ENCODE assay signal across 14 cellular contexts in genomic region chr1:198620198-198620597, GRCh38. TPM values are rescaled to one million over a fixed set of nuclear protein-coding genes. Genes with fewer than 3 reads are reported as not detected.
A peak's percentile ranks its signal among the peaks of the same experiment; 100 is the strongest.
DNase-seq lines count a peak whose midpoint lies in the region; ATAC-seq and TF ChIP-seq lines count a peak whose summit lies in the region.
"Had no signal": no experiment of that assay in that cellular context is flagged by ENCODE, and none has a peak within 500 bp of the region (broad histone marks: within the 10 kb centered on the region; RNA-seq: fewer than 3 reads in every experiment).

No MANE protein-coding gene starts in this region.

- H3K4me1 ChIP-seq in CD8-positive, alpha-beta memory T cell (ENCODE audit: insufficient read depth, low read length), result peaks cover 96% of the 10 kb centered on the region
- H3K4me1 ChIP-seq in endodermal cell (ENCODE audit: control insufficient read depth, insufficient read depth, low read length) (peaks cover 5% of the 10 kb centered on the region), gastroesophageal sphincter (no peaks in the 10 kb centered on the region)
- H3K4me1 ChIP-seq: esophagus squamous epithelium had no signal

- no peak for DNase-seq in CD8-positive, alpha-beta memory T cell
- no peak for DNase-seq in activated T-helper 2 cell treated with anti-CD3 and anti-CD28 coated beads, Interferon-gamma antibody, Interleukin-2, Interleukin-4, amounts not matched to agents 10 μg/mL and 5 μg/mL and 100 μg/mL, durations not matched to agents 14 hours and 24 hours and 36 hours (ENCODE audit: low spot score)
- DNase-seq in natural killer cell treated with Interleukin-12 subunit alpha and Interleukin-12 subunit beta and Interleukin-15 and Interleukin-18, amount 100 ng/mL, for 72 hours (ENCODE audit: low spot score), result no peak
- DNase-seq in endodermal cell, result no peak
- DNase-seq: esophagus squamous epithelium, NCI-H1092, NCI-H2171, SHP77 treated with DMSO at 0.1 percent for 48 hours had no signal

- no peak overlapping the region for H3K9ac ChIP-seq in endodermal cell (ENCODE audit: extremely low read depth, low read length, poor library complexity, severe bottlenecking)

- no peak for TF ChIP-seq EP300 in gastroesophageal sphincter (IDR thresholded peaks at IDR 0.05)

- no peak for ATAC-seq in natural killer cell treated with Interleukin-12 subunit alpha and Interleukin-12 subunit beta and Interleukin-15 and Interleukin-18, amount 100 ng/mL, for 72 hours
- ATAC-seq in HG02763 (IDR thresholded peaks at IDR 0.05; ENCODE audit: unreplicated experiment) (no peak), gastroesophageal sphincter (no peak)

- peak overlapping the region; percentile 52 for H3K4me3 ChIP-seq in CD8-positive, alpha-beta memory T cell (ENCODE audit: low read length)
- no peak overlapping the region for H3K4me3 ChIP-seq in endodermal cell (ENCODE audit: low read length)
- no peak overlapping the region for H3K4me3 ChIP-seq in gastroesophageal sphincter
- H3K4me3 ChIP-seq: esophagus squamous epithelium, tibial nerve had no signal

- WGBS in endodermal cell (ENCODE audit: insufficient coverage in 1 of 2, insufficient read length in 1 of 2), 2 experiments, result 94% methylated on average over 3 of the region's 3 CpGs; no CpG with 5 or more reads in 1 of the 2 experiments
- 80 to 87% methylated on average over 2 to 3 of the region's 3 CpGs for WGBS in gastroesophageal sphincter (ENCODE audit: low coverage in 1 of 2), 2 donors

- no peaks in the 10 kb centered on the region for H3K27me3 ChIP-seq in CD8-positive, alpha-beta memory T cell (ENCODE audit: insufficient read depth, low read length, poor library complexity, severe bottlenecking)
- H3K27me3 ChIP-seq in endodermal cell (ENCODE audit: control insufficient read depth, insufficient read depth, low read length, poor library complexity, severe bottlenecking), result no peaks in the 10 kb centered on the region
- no peaks in the 10 kb centered on the region for H3K27me3 ChIP-seq in gastroesophageal sphincter
- H3K27me3 ChIP-seq: esophagus squamous epithelium, tibial nerve had no signal

- TF ChIP-seq CTCF in endodermal cell (conservative IDR thresholded peaks at IDR 0.05), result no peak
- no peak for TF ChIP-seq CTCF in gastroesophageal sphincter (IDR thresholded peaks at IDR 0.05)

- CTCF ChIA-PET in CD8-positive, alpha-beta memory T cell (lab: Charles Lee), result interaction anchor here (1.2 to 5.4 kb wide), 16 partner anchors 10 to 101 kb away, joined by 3 to 58 read pairs (median 6); partner anchors contain the start of gene PTPRC

- no peaks in the 10 kb centered on the region for H3K36me3 ChIP-seq in CD8-positive, alpha-beta memory T cell (ENCODE audit: insufficient read depth, low read length)
- no peaks in the 10 kb centered on the region for H3K36me3 ChIP-seq in KOPT-K1 (ENCODE audit: insufficient read depth, low read length)
- no peaks in the 10 kb centered on the region for H3K36me3 ChIP-seq in endodermal cell (ENCODE audit: control insufficient read depth, insufficient read depth, low read length)
- H3K36me3 ChIP-seq in gastroesophageal sphincter, result no peaks in the 10 kb centered on the region
- H3K36me3 ChIP-seq: esophagus squamous epithelium, tibial nerve had no signal

- H3K36me3 Mint-ChIP-seq in CD8-positive, alpha-beta memory T cell, result no peaks in the 10 kb centered on the region
- H3K36me3 Mint-ChIP-seq in activated T-helper 2 cell treated with anti-CD3 and anti-CD28 coated beads, Interferon-gamma antibody, Interleukin-2, Interleukin-4, amounts not matched to agents 10 μg/mL and 5 μg/mL and 100 μg/mL, durations not matched to agents 14 hours and 24 hours and 36 hours (ENCODE audit: low read depth), result no peaks in the 10 kb centered on the region
- H3K36me3 Mint-ChIP-seq in natural killer cell treated with Interleukin-12 subunit alpha and Interleukin-12 subunit beta and Interleukin-15 and Interleukin-18, amount 100 ng/mL, for 72 hours, result no peaks in the 10 kb centered on the region
- no peaks in the 10 kb centered on the region for H3K36me3 Mint-ChIP-seq in endodermal cell (ENCODE audit: low read depth)

- no peaks in the 10 kb centered on the region for H3K9me3 Mint-ChIP-seq in CD8-positive, alpha-beta memory T cell
- no peaks in the 10 kb centered on the region for H3K9me3 Mint-ChIP-seq in activated T-helper 2 cell treated with anti-CD3 and anti-CD28 coated beads, Interferon-gamma antibody, Interleukin-2, Interleukin-4, amounts not matched to agents 10 μg/mL and 5 μg/mL and 100 μg/mL, durations not matched to agents 14 hours and 24 hours and 36 hours
- H3K9me3 Mint-ChIP-seq in natural killer cell treated with Interleukin-12 subunit alpha and Interleukin-12 subunit beta and Interleukin-15 and Interleukin-18, amount 100 ng/mL, for 72 hours, result no peaks in the 10 kb centered on the region
- H3K9me3 Mint-ChIP-seq in endodermal cell, result no peaks in the 10 kb centered on the region

- no peaks in the 10 kb centered on the region for H3K27me3 Mint-ChIP-seq in CD8-positive, alpha-beta memory T cell
- H3K27me3 Mint-ChIP-seq in activated T-helper 2 cell treated with anti-CD3 and anti-CD28 coated beads, Interferon-gamma antibody, Interleukin-2, Interleukin-4, amounts not matched to agents 10 μg/mL and 5 μg/mL and 100 μg/mL, durations not matched to agents 14 hours and 24 hours and 36 hours (ENCODE audit: low read depth), result no peaks in the 10 kb centered on the region
- no peaks in the 10 kb centered on the region for H3K27me3 Mint-ChIP-seq in natural killer cell treated with Interleukin-12 subunit alpha and Interleukin-12 subunit beta and Interleukin-15 and Interleukin-18, amount 100 ng/mL, for 72 hours
- H3K27me3 Mint-ChIP-seq in endodermal cell (ENCODE audit: insufficient read depth), result no peaks in the 10 kb centered on the region

- POLR2A ChIA-PET in CD8-positive, alpha-beta memory T cell (lab: Charles Lee), result interaction anchor here (0.7 to 7.4 kb wide), 5 partner anchors 10 to 52 kb away, joined by 3 to 78 read pairs (median 7); partner anchors contain the start of gene PTPRC

- peak overlapping the region; percentile 90 to 99 (median 95) for H3K27ac Mint-ChIP-seq in CD8-positive, alpha-beta memory T cell
- peak overlapping the region; percentile 98 for H3K27ac Mint-ChIP-seq in activated T-helper 2 cell treated with anti-CD3 and anti-CD28 coated beads, Interferon-gamma antibody, Interleukin-2, Interleukin-4, amounts not matched to agents 10 μg/mL and 5 μg/mL and 100 μg/mL, durations not matched to agents 14 hours and 24 hours and 36 hours
- H3K27ac Mint-ChIP-seq in natural killer cell treated with Interleukin-12 subunit alpha and Interleukin-12 subunit beta and Interleukin-15 and Interleukin-18, amount 100 ng/mL, for 72 hours, result peak overlapping the region; percentile 99 to 100
- H3K27ac Mint-ChIP-seq in endodermal cell, result no peak overlapping the region

- H3K4me3 Mint-ChIP-seq in CD8-positive, alpha-beta memory T cell, result peak overlapping the region; percentile 72 to 92 (median 80)
- H3K4me3 Mint-ChIP-seq in activated T-helper 2 cell treated with anti-CD3 and anti-CD28 coated beads, Interferon-gamma antibody, Interleukin-2, Interleukin-4, amounts not matched to agents 10 μg/mL and 5 μg/mL and 100 μg/mL, durations not matched to agents 14 hours and 24 hours and 36 hours (ENCODE audit: low read depth), result peak overlapping the region; percentile 53
- H3K4me3 Mint-ChIP-seq in natural killer cell treated with Interleukin-12 subunit alpha and Interleukin-12 subunit beta and Interleukin-15 and Interleukin-18, amount 100 ng/mL, for 72 hours, result peak overlapping the region; percentile 97
- no peak overlapping the region for H3K4me3 Mint-ChIP-seq in endodermal cell

- H3K4me1 Mint-ChIP-seq in CD8-positive, alpha-beta memory T cell, result peaks cover 84 to 100% (median 98%) of the 10 kb centered on the region in 3 donors
- H3K4me1 Mint-ChIP-seq in activated T-helper 2 cell treated with anti-CD3 and anti-CD28 coated beads, Interferon-gamma antibody, Interleukin-2, Interleukin-4, amounts not matched to agents 10 μg/mL and 5 μg/mL and 100 μg/mL, durations not matched to agents 14 hours and 24 hours and 36 hours (ENCODE audit: low read depth), result peaks cover 71% of the 10 kb centered on the region
- H3K4me1 Mint-ChIP-seq in natural killer cell treated with Interleukin-12 subunit alpha and Interleukin-12 subunit beta and Interleukin-15 and Interleukin-18, amount 100 ng/mL, for 72 hours (ENCODE audit: low read depth in 2 of 2), result peaks cover 63 to 86% of the 10 kb centered on the region in 2 donors
- H3K4me1 Mint-ChIP-seq in endodermal cell, result no peaks in the 10 kb centered on the region

- TF ChIP-seq POLR2A in gastroesophageal sphincter (IDR thresholded peaks at IDR 0.05), result no peak

- intact Hi-C loops in activated T-helper 2 cell treated with anti-CD3 and anti-CD28 coated beads, Interferon-gamma antibody, Interleukin-2, Interleukin-4, amounts not matched to agents 10 μg/mL and 5 μg/mL and 100 μg/mL, durations not matched to agents 14 hours and 24 hours and 36 hours (cut with micrococcal nuclease), result loop anchor here (2.0 to 5.0 kb wide), 2 partner anchors 37 to 453 kb away; no protein-coding TSS in a partner anchor

- peak overlapping the region; percentile 62 for H3K27ac ChIP-seq in CD8-positive, alpha-beta memory T cell (ENCODE audit: low read depth, low read length)
- H3K27ac ChIP-seq in KOPT-K1 (ENCODE audit: low read depth, low read length, poor library complexity, severe bottlenecking), result peak overlapping the region; percentile 96
- no peak overlapping the region for H3K27ac ChIP-seq in endodermal cell (ENCODE audit: low read depth, low read length)
- H3K27ac ChIP-seq in gastroesophageal sphincter, result no peak overlapping the region

- no peaks in the 10 kb centered on the region for H3K9me3 ChIP-seq in CD8-positive, alpha-beta memory T cell (ENCODE audit: low read length)
- H3K9me3 ChIP-seq in KOPT-K1 (ENCODE audit: insufficient read depth, low read length, poor library complexity, severe bottlenecking), result no peaks in the 10 kb centered on the region
- no peaks in the 10 kb centered on the region for H3K9me3 ChIP-seq in endodermal cell (ENCODE audit: control insufficient read depth, low read length)
- no peaks in the 10 kb centered on the region for H3K9me3 ChIP-seq in gastroesophageal sphincter
- H3K9me3 ChIP-seq: esophagus squamous epithelium, tibial nerve had no signal

RNA-seq across cellular contexts. Expression of gene PTPRC, which starts 18.6 kb away (rescaled TPM):
- 100 to 1,000 TPM; 311 to 319 TPM for total RNA-seq in CD8-positive, alpha-beta memory T cell
- polyA plus RNA-seq in CD8-positive, alpha-beta memory T cell, result 1,381 TPM
- total RNA-seq in activated T-helper 2 cell treated with anti-CD3 and anti-CD28 coated beads, Interferon-gamma antibody, Interleukin-2, Interleukin-4, amounts not matched to agents 10 μg/mL and 5 μg/mL and 100 μg/mL, durations not matched to agents 14 hours and 24 hours and 36 hours, result 321 and 333 TPM in 2 replicates
- total RNA-seq in natural killer cell treated with Interleukin-12 subunit alpha and Interleukin-12 subunit beta and Interleukin-15 and Interleukin-18, amount 100 ng/mL, for 72 hours, result 100 to 1,000 TPM; 334 to 761 TPM
- under 1 TPM in 1 of 2 donors, not detected in 1; 0.11 TPM for total RNA-seq in endodermal cell
- polyA plus RNA-seq in endodermal cell (2013, experiment 1 of 2), result not detected
- polyA plus RNA-seq in endodermal cell (2013, experiment 2 of 2), result not detected
- total RNA-seq in gastroesophageal sphincter, result 10 to 100 TPM in 2 of 4 donors, 1 to 10 TPM in 2; 5.0 to 31.9 (median 12.9) TPM
- total RNA-seq: G401, pulmonary artery endothelial cell had no signal

Comparison
In these comparisons a context has a peak if more than half of its experiments do, and no peak if none do; other contexts are left out.
1. H3K27ac ChIP-seq: peak in CD8-positive, alpha-beta memory T cell (single experiment) and KOPT-K1 (single experiment); none in endodermal cell (single experiment) and gastroesophageal sphincter (0 of 4).